Comparison of ENCODE assay signal across 6 cellular contexts in genomic region chr15:20420710-20421109, GRCh38.
DNase-seq lines count a peak whose midpoint lies in the region; ATAC-seq, FAIRE-seq and TF ChIP-seq lines count a peak whose summit lies in the region.
"Not testable (repeated sequence)": the region's sequence is repeated elsewhere in the genome, so short reads cannot be mapped to it uniquely, and the experiment has no call there.

No MANE protein-coding gene starts in this region.

- H3K9ac ChIP-seq in kidney (ENCODE audit: low read length in 2 of 2) = not testable (repeated sequence)

- not testable (repeated sequence) for H3K27ac ChIP-seq in kidney (ENCODE audit: low read depth in 2 of 2, low read length in 2 of 2); upper lobe of right lung

- intact Hi-C loops in Right ventricle myocardium superior (cut with DNase I); kidney (cut with DNase I); upper lobe of right lung (cut with DNase I): not testable (repeated sequence)

- not testable (repeated sequence) for H3K27me3 Mint-ChIP-seq in chondrocyte (ENCODE audit: low read depth); stimulated activated memory B cell treated with anti-CD40 and anti-IgM and Interleukin-4, amounts not matched to agents 10 μg/mL and 1 μg/mL and 100 μg/mL, for 72 hours

- not testable (repeated sequence) for H3K27me3 ChIP-seq in upper lobe of right lung

- DNase-seq in chondrocyte (ENCODE audit: low spot score) = peak; percentile 84
- DNase-seq in Right ventricle myocardium superior; omental fat pad (ENCODE audit: low spot score); upper lobe of right lung: not testable (repeated sequence)
- DNase-seq in kidney = peak; percentile 29

- H3K27ac Mint-ChIP-seq in chondrocyte (ENCODE audit: unreplicated experiment); stimulated activated memory B cell treated with anti-CD40 and anti-IgM and Interleukin-4, amounts not matched to agents 10 μg/mL and 1 μg/mL and 100 μg/mL, for 72 hours: not testable (repeated sequence)

- not testable (repeated sequence) for H3K4me1 Mint-ChIP-seq in chondrocyte (ENCODE audit: low read depth); stimulated activated memory B cell treated with anti-CD40 and anti-IgM and Interleukin-4, amounts not matched to agents 10 μg/mL and 1 μg/mL and 100 μg/mL, for 72 hours

- not testable (repeated sequence) for TF ChIP-seq CTCF in chondrocyte (IDR thresholded peaks at IDR 0.05); kidney (IDR thresholded peaks at IDR 0.05; ENCODE audit: borderline replicate concordance, extremely low read depth, insufficient read depth); omental fat pad (IDR thresholded peaks at IDR 0.05); upper lobe of right lung (IDR thresholded peaks at IDR 0.05)

- not testable (repeated sequence) for H3K4me3 Mint-ChIP-seq in chondrocyte (ENCODE audit: unreplicated experiment); stimulated activated memory B cell treated with anti-CD40 and anti-IgM and Interleukin-4, amounts not matched to agents 10 μg/mL and 1 μg/mL and 100 μg/mL, for 72 hours

- peak; percentile 20 for ATAC-seq in Right ventricle myocardium superior (ENCODE audit: poor library complexity)
- ATAC-seq in omental fat pad (ENCODE audit: low FRiP score) = peak; percentile 13
- peak; percentile 39 for ATAC-seq in stimulated activated memory B cell treated with anti-CD40 and anti-IgM and Interleukin-4, amounts not matched to agents 10 μg/mL and 1 μg/mL and 100 μg/mL, for 72 hours
- ATAC-seq in upper lobe of right lung = peak; percentile 42

- H3K4me1 ChIP-seq in kidney (ENCODE audit: control insufficient read depth in 1 of 2, insufficient read depth in 1 of 2, low read depth in 1 of 2, low read length in 2 of 2); upper lobe of right lung: not testable (repeated sequence)

- FAIRE-seq in kidney (lab: Jason Lieb, UNC) = not testable (repeated sequence)

- H3K9me3 Mint-ChIP-seq in chondrocyte (ENCODE audit: low read depth) = peaks cover 21% of the 10 kb centered on the region
- H3K9me3 Mint-ChIP-seq in stimulated activated memory B cell treated with anti-CD40 and anti-IgM and Interleukin-4, amounts not matched to agents 10 μg/mL and 1 μg/mL and 100 μg/mL, for 72 hours = not testable (repeated sequence)

- H3K36me3 ChIP-seq in kidney (ENCODE audit: control insufficient read depth in 1 of 2, insufficient read depth in 2 of 2, low read length in 2 of 2); upper lobe of right lung: not testable (repeated sequence)

- not testable (repeated sequence) for H3K4me3 ChIP-seq in kidney (ENCODE audit: low read length in 2 of 2); upper lobe of right lung

- H3K9me3 ChIP-seq in kidney (ENCODE audit: control insufficient read depth in 1 of 2, low read length in 2 of 2); upper lobe of right lung: not testable (repeated sequence)

- not testable (repeated sequence) for H3K36me3 Mint-ChIP-seq in chondrocyte (ENCODE audit: low read depth); stimulated activated memory B cell treated with anti-CD40 and anti-IgM and Interleukin-4, amounts not matched to agents 10 μg/mL and 1 μg/mL and 100 μg/mL, for 72 hours
